Comparison of ENCODE assay signal across 1 cellular context in the genomic region with DNA sequence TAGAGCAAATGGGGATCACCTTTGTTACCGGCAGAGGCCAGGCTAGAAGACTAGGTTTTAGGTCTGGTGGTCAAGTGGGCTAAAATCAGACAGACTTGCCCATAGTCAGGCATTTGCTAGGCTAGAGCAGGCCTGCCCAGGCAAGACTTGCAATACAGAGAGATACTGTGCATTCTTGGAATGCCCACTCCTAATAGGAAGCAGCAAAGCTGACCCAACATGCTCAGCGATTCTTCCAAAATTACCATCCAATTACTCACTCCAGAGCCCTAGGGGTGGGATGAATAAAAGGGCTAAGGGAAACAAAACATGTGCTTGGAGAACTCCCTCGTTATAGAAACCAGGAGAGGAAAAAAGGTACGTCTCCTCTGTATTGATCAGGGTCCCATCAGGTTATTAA.
TF ChIP-seq lines count a peak whose summit lies in the region.

No MANE protein-coding gene starts in this region.

TF ChIP-seq in IMR-90, 13 proteins besides CTCF, POLR2A, EP300 and RAD21:
- TF ChIP-seq BHLHE40 (IDR thresholded peaks at IDR 0.05; ENCODE audit: low read depth, low read length) (no peak), MAFK (IDR thresholded peaks at IDR 0.05; ENCODE audit: low read depth, low read length) (no peak), CHD1 (IDR thresholded peaks at IDR 0.05; ENCODE audit: low read depth, low read length) (no peak), FOS (IDR thresholded peaks at IDR 0.05; ENCODE audit: low read depth, low read length) (no peak), CEBPB (IDR thresholded peaks at IDR 0.05; ENCODE audit: low read depth, low read length) (no peak)
- TF ChIP-seq, protein P1, sequence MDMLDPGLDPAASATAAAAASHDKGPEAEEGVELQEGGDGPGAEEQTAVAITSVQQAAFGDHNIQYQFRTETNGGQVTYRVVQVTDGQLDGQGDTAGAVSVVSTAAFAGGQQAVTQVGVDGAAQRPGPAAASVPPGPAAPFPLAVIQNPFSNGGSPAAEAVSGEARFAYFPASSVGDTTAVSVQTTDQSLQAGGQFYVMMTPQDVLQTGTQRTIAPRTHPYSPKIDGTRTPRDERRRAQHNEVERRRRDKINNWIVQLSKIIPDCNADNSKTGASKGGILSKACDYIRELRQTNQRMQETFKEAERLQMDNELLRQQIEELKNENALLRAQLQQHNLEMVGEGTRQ (IDR thresholded peaks at IDR 0.05; ENCODE audit: low read depth, low read length) = no peak
